1 cellular context compared by ENCODE assay signal in the genomic region with DNA sequence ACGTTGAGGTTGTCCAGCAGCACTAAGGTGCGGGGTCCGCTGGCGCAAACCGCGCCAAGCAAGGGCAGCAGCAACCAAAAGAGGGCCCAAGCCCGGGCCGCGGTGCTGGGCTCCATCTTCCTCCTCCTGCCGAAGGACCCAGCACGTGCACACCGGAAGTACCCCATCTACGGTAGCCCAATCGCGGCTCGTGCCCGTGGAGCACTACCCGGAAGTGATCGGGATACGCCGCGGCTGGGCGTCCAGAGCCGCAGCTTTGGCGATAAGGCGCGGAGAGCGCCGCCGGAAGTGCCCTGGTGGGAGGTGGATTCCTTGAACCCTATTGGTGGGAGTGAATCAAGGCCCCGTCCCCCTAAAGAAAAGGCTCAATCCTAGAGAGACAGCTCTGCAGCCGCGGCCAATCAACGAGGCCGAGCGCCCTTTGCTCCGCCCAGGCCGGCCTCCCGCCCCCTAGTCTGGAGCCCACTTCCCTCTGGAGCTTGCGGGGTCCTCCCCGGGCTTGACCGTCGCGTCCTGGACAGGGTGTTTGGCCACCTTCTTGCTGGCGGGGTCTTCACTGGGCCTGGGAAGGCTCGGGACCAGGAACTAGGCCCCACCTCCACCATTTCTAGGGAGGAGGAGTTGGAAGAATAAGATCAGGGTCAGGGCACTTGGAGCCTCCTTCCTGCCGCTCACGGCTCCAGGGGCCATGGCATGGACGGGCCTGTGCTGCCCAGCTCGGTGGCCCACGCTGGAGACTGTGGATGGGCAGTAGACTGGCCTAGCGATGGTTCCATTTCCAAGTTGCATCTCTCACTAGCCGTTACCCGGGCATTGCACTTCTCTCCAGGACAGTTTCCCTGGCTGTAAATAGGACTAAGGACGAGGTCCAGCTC.
A peak's percentile ranks its signal among the peaks of the same experiment; 100 is the strongest.
TF ChIP-seq lines count a peak whose summit lies in the region.

A gene (minus strand): TSS at position 135 of the 875 bp plus-strand sequence. CDS start 19 bp downstream, at position 116.

TF ChIP-seq in HCT116, 20 proteins besides CTCF, POLR2A, EP300 and RAD21 (continued from another document):
- TF ChIP-seq, protein P1, sequence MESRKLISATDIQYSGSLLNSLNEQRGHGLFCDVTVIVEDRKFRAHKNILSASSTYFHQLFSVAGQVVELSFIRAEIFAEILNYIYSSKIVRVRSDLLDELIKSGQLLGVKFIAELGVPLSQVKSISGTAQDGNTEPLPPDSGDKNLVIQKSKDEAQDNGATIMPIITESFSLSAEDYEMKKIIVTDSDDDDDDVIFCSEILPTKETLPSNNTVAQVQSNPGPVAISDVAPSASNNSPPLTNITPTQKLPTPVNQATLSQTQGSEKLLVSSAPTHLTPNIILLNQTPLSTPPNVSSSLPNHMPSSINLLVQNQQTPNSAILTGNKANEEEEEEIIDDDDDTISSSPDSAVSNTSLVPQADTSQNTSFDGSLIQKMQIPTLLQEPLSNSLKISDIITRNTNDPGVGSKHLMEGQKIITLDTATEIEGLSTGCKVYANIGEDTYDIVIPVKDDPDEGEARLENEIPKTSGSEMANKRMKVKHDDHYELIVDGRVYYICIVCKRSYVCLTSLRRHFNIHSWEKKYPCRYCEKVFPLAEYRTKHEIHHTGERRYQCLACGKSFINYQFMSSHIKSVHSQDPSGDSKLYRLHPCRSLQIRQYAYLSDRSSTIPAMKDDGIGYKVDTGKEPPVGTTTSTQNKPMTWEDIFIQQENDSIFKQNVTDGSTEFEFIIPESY (IDR thresholded peaks at IDR 0.05; ENCODE audit: extremely low read depth, insufficient replicate concordance, low read length): no peak
- TF ChIP-seq, protein P2, sequence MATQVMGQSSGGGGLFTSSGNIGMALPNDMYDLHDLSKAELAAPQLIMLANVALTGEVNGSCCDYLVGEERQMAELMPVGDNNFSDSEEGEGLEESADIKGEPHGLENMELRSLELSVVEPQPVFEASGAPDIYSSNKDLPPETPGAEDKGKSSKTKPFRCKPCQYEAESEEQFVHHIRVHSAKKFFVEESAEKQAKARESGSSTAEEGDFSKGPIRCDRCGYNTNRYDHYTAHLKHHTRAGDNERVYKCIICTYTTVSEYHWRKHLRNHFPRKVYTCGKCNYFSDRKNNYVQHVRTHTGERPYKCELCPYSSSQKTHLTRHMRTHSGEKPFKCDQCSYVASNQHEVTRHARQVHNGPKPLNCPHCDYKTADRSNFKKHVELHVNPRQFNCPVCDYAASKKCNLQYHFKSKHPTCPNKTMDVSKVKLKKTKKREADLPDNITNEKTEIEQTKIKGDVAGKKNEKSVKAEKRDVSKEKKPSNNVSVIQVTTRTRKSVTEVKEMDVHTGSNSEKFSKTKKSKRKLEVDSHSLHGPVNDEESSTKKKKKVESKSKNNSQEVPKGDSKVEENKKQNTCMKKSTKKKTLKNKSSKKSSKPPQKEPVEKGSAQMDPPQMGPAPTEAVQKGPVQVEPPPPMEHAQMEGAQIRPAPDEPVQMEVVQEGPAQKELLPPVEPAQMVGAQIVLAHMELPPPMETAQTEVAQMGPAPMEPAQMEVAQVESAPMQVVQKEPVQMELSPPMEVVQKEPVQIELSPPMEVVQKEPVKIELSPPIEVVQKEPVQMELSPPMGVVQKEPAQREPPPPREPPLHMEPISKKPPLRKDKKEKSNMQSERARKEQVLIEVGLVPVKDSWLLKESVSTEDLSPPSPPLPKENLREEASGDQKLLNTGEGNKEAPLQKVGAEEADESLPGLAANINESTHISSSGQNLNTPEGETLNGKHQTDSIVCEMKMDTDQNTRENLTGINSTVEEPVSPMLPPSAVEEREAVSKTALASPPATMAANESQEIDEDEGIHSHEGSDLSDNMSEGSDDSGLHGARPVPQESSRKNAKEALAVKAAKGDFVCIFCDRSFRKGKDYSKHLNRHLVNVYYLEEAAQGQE (IDR thresholded peaks at IDR 0.05; ENCODE audit: low read depth): no peak
- TF ChIP-seq EZH2phosphoT487 (IDR thresholded peaks at IDR 0.05; ENCODE audit: borderline replicate concordance) (no peak), ZNF274 (IDR thresholded peaks at IDR 0.05; ENCODE audit: low read depth, low read length) (no peak), CEBPB (IDR thresholded peaks at IDR 0.05; ENCODE audit: low read depth) (no peak), SP1 (IDR thresholded peaks at IDR 0.05; ENCODE audit: low read depth) (peak; percentile 97), YY1 (IDR thresholded peaks at IDR 0.05; ENCODE audit: extremely low read depth, insufficient replicate concordance, low read depth, low read length) (peak; percentile 83), POLR2AphosphoS5 (IDR thresholded peaks at IDR 0.05; ENCODE audit: low read depth, low read length) (peak; percentile 85), EGR1 (IDR thresholded peaks at IDR 0.05; ENCODE audit: low read depth) (peak; percentile 64), JUND (IDR thresholded peaks at IDR 0.05) (no peak), FOSL1 (IDR thresholded peaks at IDR 0.05; ENCODE audit: low read depth) (no peak), ZFX (IDR thresholded peaks at IDR 0.05) (peak; percentile 39), ELF1 (IDR thresholded peaks at IDR 0.05; ENCODE audit: borderline replicate concordance, low read depth) (peak; percentile 94; the same call in 1 of the 2 replicates), SIN3A (IDR thresholded peaks at IDR 0.05; ENCODE audit: low read depth) (peak; percentile 57)
